15 cellular contexts compared by ENCODE assay signal in genomic region chr5:172165465-172165864, GRCh38. TPM values are rescaled to one million over a fixed set of nuclear protein-coding genes. Genes with fewer than 3 reads are reported as not detected.
A peak's percentile ranks its signal among the peaks of the same experiment; 100 is the strongest.
DNase-seq lines count a peak whose midpoint lies in the region; ATAC-seq and TF ChIP-seq lines count a peak whose summit lies in the region.
"Had no signal": no experiment of that assay in that cellular context is flagged by ENCODE, and none has a peak within 500 bp of the region (broad histone marks: within the 10 kb centered on the region; RNA-seq: fewer than 3 reads in every experiment).

No MANE protein-coding gene starts in this region.

- peaks cover 38% of the 10 kb centered on the region for H3K36me3 Mint-ChIP-seq in central memory CD8-positive, alpha-beta T cell (ENCODE audit: insufficient read depth)

- no peaks in the 10 kb centered on the region for H3K27me3 ChIP-seq in right cardiac atrium (ENCODE audit: control insufficient read depth, insufficient read depth)
- H3K27me3 ChIP-seq in tibial nerve = no peaks in the 10 kb centered on the region

- H3K27ac ChIP-seq in right cardiac atrium (ENCODE audit: low read length) = peak overlapping the region; percentile 15
- H3K27ac ChIP-seq in tibial nerve = peak overlapping the region; percentile 68 to 93 (median 78)

- H3K9me3 ChIP-seq in right cardiac atrium (ENCODE audit: control insufficient read depth, low read length) = no peaks in the 10 kb centered on the region
- H3K9me3 ChIP-seq in tibial nerve = no peaks in the 10 kb centered on the region

- peak in 1 of 2 donors; percentile 20 for TF ChIP-seq EP300 in tibial nerve (IDR thresholded peaks at IDR 0.05)

- no peak for TF ChIP-seq POLR2A in tibial nerve (IDR thresholded peaks at IDR 0.05)

- peaks cover 86% of the 10 kb centered on the region for H3K4me1 Mint-ChIP-seq in central memory CD8-positive, alpha-beta T cell

- intact Hi-C loops in right cardiac atrium (cut with DNase I) = no loop called here
- intact Hi-C loops in left ventricle myocardium superior (cut with micrococcal nuclease) = no loop called here

- peaks cover 26% of the 10 kb centered on the region for H3K4me1 ChIP-seq in right cardiac atrium (ENCODE audit: control insufficient read depth, insufficient read depth, low read length)
- peaks cover 0 to 93% (median 56%) of the 10 kb centered on the region in 4 donors for H3K4me1 ChIP-seq in tibial nerve

- H3K4me3 Mint-ChIP-seq in central memory CD8-positive, alpha-beta T cell = no peak overlapping the region

- WGBS in right cardiac atrium = 77% methylated on average over 7 of the region's 7 CpGs
- WGBS in tibial nerve, 2 donors = 32 to 58% methylated on average over 7 of the region's 7 CpGs

- no peak for TF ChIP-seq CTCF in tibial nerve (IDR thresholded peaks at IDR 0.05)

- H3K9me3 Mint-ChIP-seq in central memory CD8-positive, alpha-beta T cell = no peaks in the 10 kb centered on the region

- no peaks in the 10 kb centered on the region for H3K36me3 ChIP-seq in tibial nerve

- no peaks in the 10 kb centered on the region for H3K27me3 Mint-ChIP-seq in central memory CD8-positive, alpha-beta T cell

- no peak for DNase-seq in right cardiac atrium
- no peak for DNase-seq in left ventricle myocardium superior
- DNase-seq in central memory CD8-positive, alpha-beta T cell (ENCODE audit: low spot score in 2 of 2) = no peak
- DNase-seq in tibial nerve (ENCODE audit: low spot score in 2 of 2) = no peak
- DNase-seq in NCI-H1092 (lab: John Stamatoyannopoulos, UW) = no peak
- no peak for DNase-seq in NCI-H2196 treated with DMSO at 0.1 percent for 48 hours (lab: John Stamatoyannopoulos, UW; ENCODE audit: unreplicated experiment)
- DNase-seq in SHP77 (lab: John Stamatoyannopoulos, UW) = no peak
- DNase-seq: activated CD4-positive, CD25-positive, alpha-beta regulatory T cell; NCI-H1436; NCI-H69 had no signal

- ATAC-seq in right cardiac atrium (no peak), left ventricle myocardium superior (no peak), HG02973 (IDR thresholded peaks at IDR 0.05; ENCODE audit: unreplicated experiment) (peak; percentile 38)
- ATAC-seq in central memory CD8-positive, alpha-beta T cell (replicated peaks; ENCODE audit: extremely low read depth, poor library complexity, severe bottlenecking) = no peak
- ATAC-seq: esophagus mucosa had no signal

- peak overlapping the region; percentile 19 for H3K27ac Mint-ChIP-seq in central memory CD8-positive, alpha-beta T cell (ENCODE audit: low read depth)

- no peak overlapping the region for H3K4me3 ChIP-seq in right cardiac atrium (ENCODE audit: low read length)
- no peak overlapping the region for H3K4me3 ChIP-seq in tibial nerve

RNA-seq across cellular contexts. Expression of gene STK10, which starts 22.6 kb away (rescaled TPM):
- total RNA-seq in right cardiac atrium = 10 to 100 TPM; 10.1 to 15.7 (median 11.3) TPM
- polyA plus RNA-seq in right cardiac atrium = 6.1 TPM
- 6.9 TPM for total RNA-seq in left ventricle myocardium superior
- total RNA-seq in tibial nerve = 10 to 100 TPM; 35.4 to 75.6 (median 48.0) TPM

RNA-seq across cellular contexts. Expression of gene EFCAB9, which starts 28.5 kb away (rescaled TPM):
- total RNA-seq in right cardiac atrium = not detected
- polyA plus RNA-seq in right cardiac atrium = not detected
- total RNA-seq in left ventricle myocardium superior = not detected
- not detected for total RNA-seq in tibial nerve
- total RNA-seq: esophagus mucosa, skeletal muscle tissue, ureter had no signal
- polyA plus RNA-seq: AG04450 had no signal
